Comparison of ENCODE assay signal across 8 cellular contexts in the genomic region with DNA sequence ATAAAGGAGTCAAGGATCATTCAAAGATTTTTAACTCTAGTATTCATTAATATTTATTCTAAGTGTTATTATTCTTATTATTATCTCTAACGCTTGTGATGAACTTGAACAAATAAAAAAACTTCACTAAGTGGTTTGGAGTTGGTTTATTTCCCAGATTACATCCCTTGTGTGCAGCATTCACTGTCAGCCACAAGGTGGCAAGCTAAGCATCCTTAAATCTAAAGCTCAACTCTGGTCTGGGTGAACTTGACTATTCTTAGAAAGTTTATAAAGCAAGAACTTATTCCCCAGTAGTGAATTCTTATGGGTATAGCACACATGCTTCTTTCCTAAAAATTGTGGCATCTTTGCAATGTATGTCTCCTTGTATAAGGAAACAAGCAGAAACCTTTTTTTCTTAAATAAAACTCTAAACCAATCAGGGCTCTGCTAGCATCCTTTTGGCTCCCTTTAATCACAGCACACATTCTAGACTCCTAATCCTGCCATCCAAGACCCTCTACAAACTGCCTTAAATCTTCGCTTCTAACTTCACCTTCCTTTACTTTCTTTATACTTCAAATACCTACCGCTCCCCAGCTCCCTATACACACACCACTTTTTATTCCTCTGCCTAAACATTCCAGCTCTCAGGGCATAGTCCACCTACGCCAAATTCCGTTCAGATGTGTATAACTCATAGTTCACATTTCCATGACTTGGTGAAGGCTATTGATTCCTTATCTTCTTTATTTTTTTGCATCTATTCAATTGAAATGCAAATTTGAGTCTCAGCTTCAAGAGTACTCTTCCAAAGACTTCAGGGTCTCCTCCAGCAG.
DNase-seq lines count a peak whose midpoint lies in the region; ATAC-seq and TF ChIP-seq lines count a peak whose summit lies in the region.

No MANE protein-coding gene starts in this region.

- H3K4me3 Mint-ChIP-seq in MCF 10A (ENCODE audit: unreplicated experiment), result no peak overlapping the region

- intact Hi-C loops in MCF 10A (cut with micrococcal nuclease), result loop anchor here (2.0 kb wide), 2 partner anchors 157 to 1033 kb away; no protein-coding TSS in a partner anchor

- TF ChIP-seq CTCF in DND-41 (IDR thresholded peaks at IDR 0.05; ENCODE audit: borderline replicate concordance, extremely low read depth, low read length, poor library complexity, severe bottlenecking) (peak; percentile 85), MCF 10A (IDR thresholded peaks at IDR 0.05; ENCODE audit: unreplicated experiment) (peak; percentile 80)

- H4K20me1 ChIP-seq in DND-41 (ENCODE audit: insufficient read depth, low read length), result no peaks in the 10 kb centered on the region

- H3K79me2 ChIP-seq in DND-41 (ENCODE audit: insufficient read depth, low read length), result no peaks in the 10 kb centered on the region

- no peaks in the 10 kb centered on the region for H3K4me1 Mint-ChIP-seq in MCF 10A (ENCODE audit: insufficient read depth, unreplicated experiment)

- no peaks in the 10 kb centered on the region for H3K27me3 ChIP-seq in DND-41 (ENCODE audit: insufficient read depth, low read length, poor library complexity)

- H3K27ac Mint-ChIP-seq in MCF 10A (ENCODE audit: low read depth, unreplicated experiment), result no peak overlapping the region

- POLR2A ChIA-PET in MCF 10A (lab: Yijun Ruan, JAX), result no interaction called here

- ATAC-seq in DND-41 (ENCODE audit: insufficient read depth, low read depth) (peak; percentile 88), GM19035 (IDR thresholded peaks at IDR 0.05; ENCODE audit: unreplicated experiment) (peak; percentile 95), HG03066 (IDR thresholded peaks at IDR 0.05; ENCODE audit: low read depth, unreplicated experiment) (peak; percentile 91)

- H2AFZ ChIP-seq in DND-41 (ENCODE audit: low read depth, low read length), result no peak overlapping the region

- no peak overlapping the region for H3K4me2 ChIP-seq in DND-41 (ENCODE audit: insufficient read depth, low read length)

- H3K36me3 ChIP-seq in DND-41 (ENCODE audit: insufficient read depth, low read length), result no peaks in the 10 kb centered on the region

- BruUV-seq in MCF 10A (replicated peaks; lab: Mats Ljungman, UMichigan), result no TSS peak

- no peak overlapping the region for H3K4me3 ChIP-seq in DND-41 (ENCODE audit: low read depth in 1 of 2, low read length in 2 of 2)

- H3K4me1 ChIP-seq in DND-41 (ENCODE audit: insufficient read depth, low read length), result no peaks in the 10 kb centered on the region

- no peaks in the 10 kb centered on the region for H3K9me3 Mint-ChIP-seq in MCF 10A (ENCODE audit: unreplicated experiment)

- H3K9ac ChIP-seq in DND-41 (ENCODE audit: low read depth, low read length), result no peak overlapping the region

- DNase-seq in DND-41 (peak; percentile 25), NCI-H446 (lab: John Stamatoyannopoulos, UW) (peak; percentile 46 to 79), MCF 10A (ENCODE audit: unreplicated experiment) (peak; percentile 57), left kidney (ENCODE audit: low read depth, low spot score) (peak; percentile 70), activated gamma-delta T cell (lab: John Stamatoyannopoulos, UW) (no peak)
- DNase-seq in effector CD4-positive, alpha-beta T cell, result no peak

- H3K9me3 ChIP-seq in DND-41 (ENCODE audit: insufficient read depth, low read length, severe bottlenecking), result no peaks in the 10 kb centered on the region

- no peak overlapping the region for H3K27ac ChIP-seq in DND-41 (ENCODE audit: low read length)

- CTCF ChIA-PET in MCF 10A (lab: Yijun Ruan, JAX), result interaction anchor here (0.5 to 6.3 kb wide), 25 partner anchors 7 to 1646 kb away, joined by 3 to 39 read pairs (median 3); no protein-coding TSS in a partner anchor

- peaks cover 52% of the 10 kb centered on the region for H3K27me3 Mint-ChIP-seq in MCF 10A (ENCODE audit: insufficient read depth, unreplicated experiment)

- no peaks in the 10 kb centered on the region for H3K36me3 Mint-ChIP-seq in MCF 10A (ENCODE audit: insufficient read depth, unreplicated experiment)

Comparison
In these comparisons a context has a peak if more than half of its experiments do, and no peak if none do; other contexts are left out.
1. DNase-seq: peak in DND-41 (single experiment), NCI-H446 (2 of 2), MCF 10A (single experiment) and left kidney (single experiment); none in activated gamma-delta T cell (single experiment) and effector CD4-positive, alpha-beta T cell (single experiment).
2. Peak in every context shown above with its lines, with median percentiles within 50 percentile points of each other: ATAC-seq.